Comparison of ENCODE assay signal across 15 cellular contexts in genomic region chr22:49623715-49624114, GRCh38.
A peak's percentile ranks its signal among the peaks of the same experiment; 100 is the strongest.
DNase-seq lines count a peak whose midpoint lies in the region; ATAC-seq lines count a peak whose summit lies in the region.
"Had no signal": no experiment of that assay in that cellular context is flagged by ENCODE, and none has a peak within 500 bp of the region (broad histone marks: within the 10 kb centered on the region; RNA-seq: fewer than 3 reads in every experiment).

No MANE protein-coding gene starts in this region.

- H3K27ac ChIP-seq in right cardiac atrium (ENCODE audit: low read length), result no peak overlapping the region
- no peak overlapping the region for H3K27ac ChIP-seq in neuronal stem cell (replicated peaks; ENCODE audit: low read length)
- H3K27ac ChIP-seq: 22Rv1 had no signal

- intact Hi-C loops in activated CD4-positive, alpha-beta T cell treated with anti-CD3 and anti-CD28 coated beads, Interleukin-2, amount 10 ng/mL, durations not matched to agents 24 days and 14 days (cut with micrococcal nuclease), result no loop called here
- intact Hi-C loops in right cardiac atrium (cut with DNase I) (no loop called here), cardiac septum (cut with DNase I) (no loop called here)

- CTCF ChIA-PET in activated CD4-positive, alpha-beta T cell treated with anti-CD3 and anti-CD28 coated beads, Interleukin-2, amount 10 ng/mL, durations not matched to agents 7 days and 5 days (lab: Charles Lee), result no interaction called here
- CTCF ChIA-PET in T-cell (lab: Charles Lee), result no interaction called here

- H3K9me3 Mint-ChIP-seq in activated CD4-positive, alpha-beta T cell treated with anti-CD3 and anti-CD28 coated beads, Interleukin-2, amount 10 ng/mL, durations not matched to agents 7 days and 5 days, result no peaks in the 10 kb centered on the region
- H3K9me3 Mint-ChIP-seq in activated CD4-positive, alpha-beta T cell treated with anti-CD3 and anti-CD28 coated beads, Interleukin-2, amount 10 ng/mL, durations not matched to agents 24 days and 14 days, result no peaks in the 10 kb centered on the region
- H3K9me3 Mint-ChIP-seq in T-cell, result no peaks in the 10 kb centered on the region
- H3K9me3 Mint-ChIP-seq: CD8-positive, alpha-beta T cell had no signal

- POLR2A ChIA-PET in activated CD4-positive, alpha-beta T cell treated with anti-CD3 and anti-CD28 coated beads, Interleukin-2, amount 10 ng/mL, durations not matched to agents 7 days and 5 days (lab: Charles Lee), result no interaction called here
- POLR2A ChIA-PET in T-cell (lab: Charles Lee), result no interaction called here

- H2BK15ac ChIP-seq in neuronal stem cell (ENCODE audit: low read length), result peak overlapping the region; percentile 43

- H2BK12ac ChIP-seq in neuronal stem cell (ENCODE audit: low read length), result peak overlapping the region; percentile 91

- H3K4me1 Mint-ChIP-seq in activated CD4-positive, alpha-beta T cell treated with anti-CD3 and anti-CD28 coated beads, Interleukin-2, amount 10 ng/mL, durations not matched to agents 7 days and 5 days, result no peaks in the 10 kb centered on the region
- H3K4me1 Mint-ChIP-seq in activated CD4-positive, alpha-beta T cell treated with anti-CD3 and anti-CD28 coated beads, Interleukin-2, amount 10 ng/mL, durations not matched to agents 24 days and 14 days, result no peaks in the 10 kb centered on the region
- peaks cover 0 to 15% (median 13%) of the 10 kb centered on the region in 3 donors for H3K4me1 Mint-ChIP-seq in T-cell
- H3K4me1 Mint-ChIP-seq: CD14-positive monocyte had no signal

- peak overlapping the region; percentile 22 for H2AK5ac ChIP-seq in neuronal stem cell (ENCODE audit: low read depth, low read length)

- H3K27me3 ChIP-seq in right cardiac atrium (ENCODE audit: control insufficient read depth, insufficient read depth), result no peaks in the 10 kb centered on the region
- H3K27me3 ChIP-seq in neuronal stem cell (ENCODE audit: control insufficient read depth in 3 of 3, insufficient read depth in 3 of 3, low read depth in 1 of 3, low read length in 3 of 3), result peaks cover 0 to 53% (median 0%) of the 10 kb centered on the region in 3 experiments

- H3K79me1 ChIP-seq in neuronal stem cell (ENCODE audit: low read depth, low read length), result peaks cover 1% of the 10 kb centered on the region

- H4K8ac ChIP-seq in neuronal stem cell (ENCODE audit: low read depth, low read length), result no peak overlapping the region

- no peak overlapping the region for H2AFZ ChIP-seq in neuronal stem cell (ENCODE audit: low read length)

- H3K36me3 ChIP-seq in neuronal stem cell (replicated peaks in 1 of 2; ENCODE audit: control insufficient read depth in 2 of 2, insufficient read depth in 2 of 2, low read length in 2 of 2), result no peaks in the 10 kb centered on the region

- no peak overlapping the region for H3K4me2 ChIP-seq in neuronal stem cell (ENCODE audit: insufficient read depth, low read length, poor library complexity, severe bottlenecking)

- no peak for ATAC-seq in right cardiac atrium
- ATAC-seq in T-cell (replicated peaks in 1 of 4), result no peak
- ATAC-seq: CD8-positive, alpha-beta T cell had no signal

- WGBS in right cardiac atrium, result 89% methylated on average over 13 of the region's 13 CpGs
- WGBS in neuronal stem cell (ENCODE audit: extremely low coverage in 2 of 2, insufficient read length in 2 of 2, insufficient replicate concordance in 1 of 2), 2 donors, result no CpG with 5 or more reads among the region's 13 CpGs

- no peak overlapping the region for H4K91ac ChIP-seq in neuronal stem cell (ENCODE audit: low read depth, low read length, poor library complexity)

- no peak overlapping the region for H2BK120ac ChIP-seq in neuronal stem cell (ENCODE audit: low read depth, low read length)

- H3K14ac ChIP-seq in neuronal stem cell (ENCODE audit: low read length), result peak overlapping the region; percentile 95

- H3K36me3 Mint-ChIP-seq in activated CD4-positive, alpha-beta T cell treated with anti-CD3 and anti-CD28 coated beads, Interleukin-2, amount 10 ng/mL, durations not matched to agents 7 days and 5 days (ENCODE audit: low read depth), result no peaks in the 10 kb centered on the region
- peaks cover 1% of the 10 kb centered on the region for H3K36me3 Mint-ChIP-seq in activated CD4-positive, alpha-beta T cell treated with anti-CD3 and anti-CD28 coated beads, Interleukin-2, amount 10 ng/mL, durations not matched to agents 24 days and 14 days (ENCODE audit: low read depth)
- peaks cover 10% of the 10 kb centered on the region for H3K36me3 Mint-ChIP-seq in T-cell

- H2BK5ac ChIP-seq in neuronal stem cell (ENCODE audit: low read length), result no peak overlapping the region

- no peak overlapping the region for H3K4me3 ChIP-seq in right cardiac atrium (ENCODE audit: low read length)
- H3K4me3 ChIP-seq in neuronal stem cell (ENCODE audit: low read length in 2 of 2), result no peak overlapping the region

- no peak overlapping the region for H3K4me3 Mint-ChIP-seq in activated CD4-positive, alpha-beta T cell treated with anti-CD3 and anti-CD28 coated beads, Interleukin-2, amount 10 ng/mL, durations not matched to agents 7 days and 5 days
- no peak overlapping the region for H3K4me3 Mint-ChIP-seq in activated CD4-positive, alpha-beta T cell treated with anti-CD3 and anti-CD28 coated beads, Interleukin-2, amount 10 ng/mL, durations not matched to agents 24 days and 14 days
- H3K4me3 Mint-ChIP-seq in T-cell, result no peak overlapping the region
- H3K4me3 Mint-ChIP-seq: CD14-positive monocyte; CD8-positive, alpha-beta T cell; HFFc6 had no signal

- H3K4me1 ChIP-seq in right cardiac atrium (ENCODE audit: control insufficient read depth, insufficient read depth, low read length) (no peaks in the 10 kb centered on the region), neuronal stem cell (ENCODE audit: control insufficient read depth in 2 of 2, insufficient read depth in 1 of 2, low read depth in 1 of 2, low read length in 2 of 2) (peaks cover 0 to 22% of the 10 kb centered on the region in 2 donors)

- no peaks in the 10 kb centered on the region for H3K27me3 Mint-ChIP-seq in activated CD4-positive, alpha-beta T cell treated with anti-CD3 and anti-CD28 coated beads, Interleukin-2, amount 10 ng/mL, durations not matched to agents 7 days and 5 days
- no peaks in the 10 kb centered on the region for H3K27me3 Mint-ChIP-seq in activated CD4-positive, alpha-beta T cell treated with anti-CD3 and anti-CD28 coated beads, Interleukin-2, amount 10 ng/mL, durations not matched to agents 24 days and 14 days
- H3K27me3 Mint-ChIP-seq in T-cell, result no peaks in the 10 kb centered on the region

- DNase-seq in activated CD4-positive, alpha-beta T cell treated with anti-CD3 and anti-CD28 coated beads, Interleukin-2, amount 10 ng/mL, durations not matched to agents 7 days and 5 days, result no peak
- no peak for DNase-seq in activated CD4-positive, alpha-beta T cell treated with anti-CD3 and anti-CD28 coated beads, Interleukin-2, amount 10 ng/mL, durations not matched to agents 24 days and 14 days
- DNase-seq in right cardiac atrium (peak in 2 of 3 donors; percentile 25 to 31), cardiac septum (ENCODE audit: low spot score) (no peak), neuronal stem cell (ENCODE audit: low spot score) (no peak), T-cell (no peak), activated T-cell treated with anti-CD3 and anti-CD28 coated beads for 4 hours (no peak)
- DNase-seq: CD8-positive, alpha-beta T cell; COR-L47; DND-41; GDM1; HCEC 1CT; HFFc6 had no signal

- H3K27ac Mint-ChIP-seq in activated CD4-positive, alpha-beta T cell treated with anti-CD3 and anti-CD28 coated beads, Interleukin-2, amount 10 ng/mL, durations not matched to agents 7 days and 5 days, result peak overlapping the region; percentile 25
- H3K27ac Mint-ChIP-seq in activated CD4-positive, alpha-beta T cell treated with anti-CD3 and anti-CD28 coated beads, Interleukin-2, amount 10 ng/mL, durations not matched to agents 24 days and 14 days, result no peak overlapping the region
- no peak overlapping the region for H3K27ac Mint-ChIP-seq in T-cell
- H3K27ac Mint-ChIP-seq: CD8-positive, alpha-beta T cell; HFFc6 had no signal

- no peak overlapping the region for H3K23ac ChIP-seq in neuronal stem cell (ENCODE audit: low read depth, low read length, poor library complexity)

- H3K4ac ChIP-seq in neuronal stem cell (ENCODE audit: low read length), result no peak overlapping the region

- H3K18ac ChIP-seq in neuronal stem cell (ENCODE audit: low read length), result peak overlapping the region; percentile 77

- H3K9me3 ChIP-seq in right cardiac atrium (ENCODE audit: control insufficient read depth, low read length) (no peaks in the 10 kb centered on the region), neuronal stem cell (replicated peaks in 1 of 2; ENCODE audit: control insufficient read depth in 2 of 2, insufficient read depth in 1 of 2, low read depth in 1 of 2, low read length in 2 of 2) (peaks cover 0 to 1% of the 10 kb centered on the region in 2 donors)

- no peak overlapping the region for H3K9ac ChIP-seq in neuronal stem cell (ENCODE audit: low read depth, low read length, poor library complexity)

Comparison
In these comparisons a context has a peak if more than half of its experiments do, and no peak if none do; other contexts are left out.
1. DNase-seq: peak in right cardiac atrium (2 of 3); none in activated CD4-positive, alpha-beta T cell treated with anti-CD3 and anti-CD28 coated beads, Interleukin-2, amount 10 ng/mL, durations not matched to agents 7 days and 5 days (single experiment), activated CD4-positive, alpha-beta T cell treated with anti-CD3 and anti-CD28 coated beads, Interleukin-2, amount 10 ng/mL, durations not matched to agents 24 days and 14 days (single experiment), cardiac septum (single experiment), neuronal stem cell (single experiment), T-cell (0 of 34) and activated T-cell treated with anti-CD3 and anti-CD28 coated beads for 4 hours (single experiment).